8 cellular contexts compared by ENCODE assay signal in the genomic region with DNA sequence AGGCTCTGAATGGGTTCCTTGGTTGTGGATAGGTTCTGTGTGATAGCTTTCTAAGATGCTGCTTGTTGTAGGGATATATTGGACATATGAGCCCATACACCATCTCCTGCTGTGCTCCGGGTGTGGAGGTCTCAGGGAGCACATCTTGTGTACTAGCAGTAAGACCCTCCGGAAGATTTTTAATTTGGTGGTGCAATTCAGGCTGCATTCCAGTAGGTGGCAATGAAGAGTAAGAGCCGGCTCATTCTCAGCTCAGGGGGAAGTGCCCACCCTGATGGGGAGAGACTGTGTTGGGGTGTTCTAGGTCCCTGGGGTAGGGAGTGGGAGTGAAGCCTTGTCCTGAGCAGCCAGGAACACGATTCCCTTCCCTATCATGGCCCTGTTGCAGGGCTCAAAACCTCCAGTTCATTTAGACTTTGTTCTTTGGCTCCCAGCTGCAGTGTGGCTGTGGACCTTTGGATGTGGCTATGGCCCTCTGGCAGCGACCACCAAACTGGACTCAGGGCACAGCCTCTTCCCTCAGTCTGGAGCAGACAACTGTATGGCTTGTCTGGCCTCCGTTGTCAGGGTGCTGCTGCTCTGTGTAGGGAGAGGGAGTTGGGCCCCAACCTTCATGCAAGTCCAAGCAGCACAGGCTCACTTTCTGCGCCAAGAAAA.
A peak's percentile ranks its signal among the peaks of the same experiment; 100 is the strongest.
DNase-seq lines count a peak whose midpoint lies in the region; ATAC-seq, FAIRE-seq and TF ChIP-seq lines count a peak whose summit lies in the region.

No MANE protein-coding gene starts in this region.

- H3K4me3 Mint-ChIP-seq in H9: no peak overlapping the region

- H3K36me3 ChIP-seq in keratinocyte (ENCODE audit: control insufficient read depth in 2 of 2, extremely low read depth in 1 of 2, insufficient read depth in 2 of 2, low read length in 2 of 2): no peaks in the 10 kb centered on the region
- H3K36me3 ChIP-seq in ovary: no peaks in the 10 kb centered on the region

- no peaks in the 10 kb centered on the region for H3K9me3 Mint-ChIP-seq in H9

- no peak overlapping the region for H3K18ac ChIP-seq in H9 (ENCODE audit: insufficient read length, low read depth, low read length)

- H3K9me3 ChIP-seq in H9 (ENCODE audit: control insufficient read depth, low read depth, low read length): no peaks in the 10 kb centered on the region
- no peaks in the 10 kb centered on the region for H3K9me3 ChIP-seq in keratinocyte (ENCODE audit: control insufficient read depth, low read depth, low read length)
- no peaks in the 10 kb centered on the region for H3K9me3 ChIP-seq in ovary

- no peak overlapping the region for H4K91ac ChIP-seq in H9 (ENCODE audit: insufficient read length, low read depth, low read length)

- H3K9ac ChIP-seq in H9 (ENCODE audit: extremely low read depth, insufficient read length, low read length) (no peak overlapping the region), keratinocyte (ENCODE audit: control insufficient read depth, extremely low read depth, insufficient read depth, low read length) (no peak overlapping the region)

- no peaks in the 10 kb centered on the region for H3K36me3 Mint-ChIP-seq in H9 (ENCODE audit: insufficient read depth in 1 of 3, low read depth in 3 of 3)

- no peak overlapping the region for H3K4ac ChIP-seq in H9 (ENCODE audit: low read depth, low read length)

- H3K4me3 ChIP-seq in keratinocyte (ENCODE audit: control insufficient read depth in 2 of 3, extremely low read depth in 1 of 3, insufficient read depth in 2 of 3, low read depth in 1 of 3, low read length in 3 of 3) (no peak overlapping the region), ovary (no peak overlapping the region)

- H4K8ac ChIP-seq in H9 (replicated peaks; ENCODE audit: insufficient read length, low read depth, low read length): no peak overlapping the region

- H3K14ac ChIP-seq in H9 (ENCODE audit: insufficient read depth, low read length): no peak overlapping the region

- H2AK5ac ChIP-seq in H9 (ENCODE audit: insufficient read length, low read length): no peak overlapping the region

- dilution Hi-C loops in keratinocyte (cut with MboI; ENCODE audit: extremely low pct_ligation_motif_present, low sequenced_read_pairs): no loop called here

- intact Hi-C loops in ovary (cut with DNase I): no loop called here

- H3K79me2 ChIP-seq in H9 (ENCODE audit: insufficient read depth, low read length): no peaks in the 10 kb centered on the region
- no peaks in the 10 kb centered on the region for H3K79me2 ChIP-seq in keratinocyte (ENCODE audit: control insufficient read depth, insufficient read depth, low read length)

- no peak overlapping the region for H2BK5ac ChIP-seq in H9 (ENCODE audit: insufficient read length, low read length)

- H3T11ph ChIP-seq in H9 (ENCODE audit: low read length): no peak overlapping the region

- WGBS in H9 (ENCODE audit: extremely low coverage, insufficient read length, low lambda C conversion rate): no CpG with 5 or more reads among the region's 7 CpGs
- WGBS in ovary, 3 donors: 45 to 48% (median 47%) methylated on average over 7 of the region's 7 CpGs

- H3K4me1 ChIP-seq in H9 (ENCODE audit: insufficient read depth, low read length) (no peaks in the 10 kb centered on the region), keratinocyte (ENCODE audit: control insufficient read depth, extremely low read depth, insufficient read depth, low read length) (no peaks in the 10 kb centered on the region), ovary (ENCODE audit: insufficient read depth) (no peaks in the 10 kb centered on the region)

- H2BK15ac ChIP-seq in H9 (ENCODE audit: low read depth, low read length): no peak overlapping the region

- H3K23me2 ChIP-seq in H9 (ENCODE audit: insufficient read length, low read depth, low read length, poor library complexity, severe bottlenecking): no peaks in the 10 kb centered on the region

- no peaks in the 10 kb centered on the region for H3K27me3 ChIP-seq in H9 (ENCODE audit: insufficient read depth, low read length)
- H3K27me3 ChIP-seq in keratinocyte (ENCODE audit: control insufficient read depth, extremely low read depth, insufficient read depth, low read length): no peaks in the 10 kb centered on the region
- H3K27me3 ChIP-seq in ovary: no peaks in the 10 kb centered on the region

- ATAC-seq in SK-N-SH treated with all-trans-retinoic acid at 6 μM for 48 hours: peak; percentile 64
- ATAC-seq in HG02840 (IDR thresholded peaks at IDR 0.05; ENCODE audit: low FRiP score, unreplicated experiment): no peak
- no peak for ATAC-seq in HG02973 (IDR thresholded peaks at IDR 0.05; ENCODE audit: unreplicated experiment)
- ATAC-seq in GM18873 (IDR thresholded peaks at IDR 0.05; ENCODE audit: low FRiP score, unreplicated experiment): no peak

- no peak overlapping the region for H2BK12ac ChIP-seq in H9 (ENCODE audit: insufficient read length, low read depth, low read length)

- no peak overlapping the region for H3K56ac ChIP-seq in H9 (ENCODE audit: insufficient read length, low read depth, low read length)

- H3K23ac ChIP-seq in H9 (ENCODE audit: insufficient read length, low read depth, low read length): no peak overlapping the region

- DNase-seq in DMS114 treated with DMSO at 0.1 percent for 48 hours (lab: John Stamatoyannopoulos, UW; ENCODE audit: unreplicated experiment): peak; percentile 1
- DNase-seq in H9: peak; percentile 44
- DNase-seq in keratinocyte (ENCODE audit: low read depth, low spot score): no peak
- no peak for DNase-seq in ovary

- H4K5ac ChIP-seq in H9 (ENCODE audit: insufficient read length, low read depth, low read length): no peak overlapping the region

- TF ChIP-seq POLR2A in ovary (IDR thresholded peaks at IDR 0.05): no peak

- H3K4me2 ChIP-seq in H9 (ENCODE audit: insufficient read depth, insufficient read length, low read length) (no peak overlapping the region), keratinocyte (ENCODE audit: control insufficient read depth, extremely low read depth, insufficient read depth, low read depth, low read length) (no peak overlapping the region)

- TF ChIP-seq CTCF in H9 (conservative IDR thresholded peaks at IDR 0.05) (peak; percentile 75), keratinocyte (optimal IDR thresholded peaks at IDR 0.05 in 1 of 3, IDR thresholded peaks at IDR 0.05 in 1 of 3, conservative IDR thresholded peaks at IDR 0.05 in 1 of 3; ENCODE audit: extremely low read depth in 1 of 3, insufficient read depth in 2 of 3, low read length in 3 of 3) (peak; percentile 59 to 70 (median 67)), ovary (IDR thresholded peaks at IDR 0.05) (no peak)

- H4K20me1 ChIP-seq in H9 (ENCODE audit: control insufficient read depth, insufficient read depth, insufficient read length) (no peaks in the 10 kb centered on the region), keratinocyte (ENCODE audit: control insufficient read depth, extremely low read depth, insufficient read depth, low read length) (no peaks in the 10 kb centered on the region)

- H2BK120ac ChIP-seq in H9 (ENCODE audit: low read depth, low read length, poor library complexity, severe bottlenecking): no peak overlapping the region

- no peaks in the 10 kb centered on the region for H3K9me1 ChIP-seq in keratinocyte (ENCODE audit: control insufficient read depth, extremely low read depth, insufficient read depth, low read length)

- H3K27ac ChIP-seq in H9 (ENCODE audit: insufficient read length, low read depth, low read length) (no peak overlapping the region), keratinocyte (ENCODE audit: control insufficient read depth, insufficient read depth, low read length) (no peak overlapping the region), ovary (no peak overlapping the region)

- no peak for FAIRE-seq in keratinocyte (lab: Jason Lieb, UNC)

- no peaks in the 10 kb centered on the region for H3K4me1 Mint-ChIP-seq in H9

- no peaks in the 10 kb centered on the region for H3K79me1 ChIP-seq in H9 (ENCODE audit: insufficient read depth, low read depth, low read length, poor library complexity, severe bottlenecking)

- H3K27ac Mint-ChIP-seq in H9: no peak overlapping the region

- no peak for TF ChIP-seq EP300 in ovary (IDR thresholded peaks at IDR 0.05)

- no peak overlapping the region for H2AFZ ChIP-seq in H9 (ENCODE audit: low read length)
- no peak overlapping the region for H2AFZ ChIP-seq in keratinocyte (ENCODE audit: control insufficient read depth, low read length)

- peaks cover 6% of the 10 kb centered on the region for H3K27me3 Mint-ChIP-seq in H9 (ENCODE audit: low read depth)

- no peak overlapping the region for H2BK20ac ChIP-seq in H9 (ENCODE audit: low read depth, low read length, poor library complexity, severe bottlenecking)

TF ChIP-seq in SK-N-SH treated with all-trans-retinoic acid at 6 μM for 48 hours, 23 proteins besides CTCF, POLR2A, EP300 and RAD21 (continues in another document):
- TF ChIP-seq ZNF565 (CRISPR knock-in tag; conservative IDR thresholded peaks at IDR 0.05; ENCODE audit: low read depth) (no peak), RARB (CRISPR knock-in tag; IDR thresholded peaks at IDR 0.05) (no peak), TOX (CRISPR knock-in tag; IDR thresholded peaks at IDR 0.05; ENCODE audit: borderline replicate concordance) (no peak), PATZ1 (CRISPR knock-in tag; IDR thresholded peaks at IDR 0.05; ENCODE audit: borderline replicate concordance) (no peak), ZFP30 (CRISPR knock-in tag; IDR thresholded peaks at IDR 0.05) (no peak), ESRRG (CRISPR knock-in tag; IDR thresholded peaks at IDR 0.05) (no peak), ARNTL (CRISPR knock-in tag; IDR thresholded peaks at IDR 0.05; ENCODE audit: borderline replicate concordance, low read depth) (no peak), TCF4 (CRISPR knock-in tag; IDR thresholded peaks at IDR 0.05; ENCODE audit: borderline replicate concordance) (no peak)

Comparison
In these comparisons a context has a peak if more than half of its experiments do, and no peak if none do; other contexts are left out.
1. DNase-seq: peak in DMS114 treated with DMSO at 0.1 percent for 48 hours (single experiment) and H9 (single experiment); none in keratinocyte (single experiment) and ovary (0 of 5).
2. CTCF ChIP-seq: peak in H9 (single experiment) and keratinocyte (3 of 3); none in ovary (0 of 3).